1 cellular context compared by ENCODE assay signal in the genomic region with DNA sequence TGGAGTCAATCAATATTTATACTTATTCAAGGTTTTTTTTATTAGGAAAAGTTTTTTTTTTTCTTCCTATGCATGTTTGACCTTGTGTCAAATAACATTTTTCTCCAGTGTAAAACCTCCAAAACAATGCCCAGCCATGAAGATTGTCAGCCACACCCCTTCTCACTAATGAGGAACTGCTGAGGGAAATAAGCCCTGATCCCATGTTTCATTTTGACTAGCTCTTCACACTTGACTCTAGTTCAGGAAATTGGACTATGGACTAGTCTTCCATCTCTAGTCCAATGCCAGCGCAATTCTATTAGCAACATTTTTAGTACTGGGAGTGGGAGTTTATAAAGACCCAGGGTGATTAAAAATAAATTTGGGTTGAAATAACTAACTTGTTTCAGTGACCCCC.
A peak's percentile ranks its signal among the peaks of the same experiment; 100 is the strongest.
TF ChIP-seq lines count a peak whose summit lies in the region.

No MANE protein-coding gene starts in this region.

TF ChIP-seq in K562, 482 proteins besides CTCF, POLR2A, EP300 and RAD21:
- TF ChIP-seq SPI1 (IDR thresholded peaks at IDR 0.05; ENCODE audit: borderline replicate concordance, low read depth, low read length) (peak; percentile 13; the same call in 1 of the 2 replicates), ZNF75A (CRISPR knock-in tag; IDR thresholded peaks at IDR 0.05) (no peak), HES1 (IDR thresholded peaks at IDR 0.05; ENCODE audit: low read depth) (no peak)
